ENCODE assay signal across 12 cellular contexts in the genomic region with DNA sequence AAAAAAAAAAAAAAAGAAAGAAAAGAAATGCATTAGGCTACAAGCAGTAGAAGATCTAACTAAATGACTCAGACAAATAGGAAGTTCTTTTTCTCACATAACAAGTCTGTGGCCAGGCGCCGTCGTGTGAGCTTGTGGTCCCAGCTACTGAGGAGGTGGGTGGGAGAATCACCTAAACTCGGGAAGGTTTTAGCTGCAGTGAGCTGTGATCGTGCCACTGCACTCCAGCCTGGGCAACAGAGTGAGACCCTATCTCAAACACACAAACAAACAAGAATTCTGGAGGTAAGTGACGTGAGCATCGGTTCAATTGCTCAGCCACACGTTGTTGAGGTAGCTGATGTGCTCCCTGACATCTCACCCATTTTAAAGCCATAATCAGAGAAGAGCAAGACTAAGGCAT. TPM values are rescaled to one million over a fixed set of nuclear protein-coding genes. Genes with fewer than 3 reads are reported as not detected.
A peak's percentile ranks its signal among the peaks of the same experiment; 100 is the strongest.
DNase-seq lines count a peak whose midpoint lies in the region; TF ChIP-seq lines count a peak whose summit lies in the region.
"Had no signal": no experiment of that assay in that cellular context is flagged by ENCODE, and none has a peak within 500 bp of the region (broad histone marks: within the 10 kb centered on the region; RNA-seq: fewer than 3 reads in every experiment).

No MANE protein-coding gene starts in this region.

- H3K4me3 ChIP-seq in OCI-LY1 (ENCODE audit: low read depth, low read length, poor library complexity, severe bottlenecking) (no peak overlapping the region), BE2C (ENCODE audit: low read depth, low read length) (no peak overlapping the region)
- H3K4me3 ChIP-seq: adrenal gland, upper lobe of left lung had no signal

- H3K4me1 ChIP-seq in OCI-LY1 (ENCODE audit: insufficient read depth, low read length, severe bottlenecking) (peaks cover 27% of the 10 kb centered on the region), BE2C (no peaks in the 10 kb centered on the region)
- H3K4me1 ChIP-seq: upper lobe of left lung had no signal

- in situ Hi-C loops in GM13977 (cut with MboI; ENCODE audit: low pct_unique_long_range_greater_than_20kb, low sequenced_read_pairs, unreplicated experiment), result no loop called here

- H3K9me2 ChIP-seq in OCI-LY1 (ENCODE audit: low read depth, low read length), result no peaks in the 10 kb centered on the region

- H3K27me3 ChIP-seq in OCI-LY1 (ENCODE audit: insufficient read depth, low read length) (no peaks in the 10 kb centered on the region), BE2C (0 out of 2 replicates have a peak, but pooled peaks cover 4% of the 10 kb centered on the region)
- H3K27me3 ChIP-seq: adrenal gland, upper lobe of left lung had no signal

- peak overlapping the region; percentile 14; the same call in 1 of the 2 replicates for H3K4me2 ChIP-seq in OCI-LY1 (ENCODE audit: low read length)

- H3K9ac ChIP-seq in OCI-LY1 (ENCODE audit: low read length), result 0 out of 2 replicates have a peak overlapping the region, but pooled peaks have one; percentile 6

- H4K20me1 ChIP-seq in OCI-LY1 (ENCODE audit: insufficient read depth, low read length), result no peaks in the 10 kb centered on the region

- TF ChIP-seq CTCF in GM13977 (IDR thresholded peaks at IDR 0.05; ENCODE audit: extremely low read depth, insufficient read depth, missing control alignments) (no peak), OCI-LY1 (IDR thresholded peaks at IDR 0.05; ENCODE audit: low read length) (no peak), BE2C (IDR thresholded peaks at IDR 0.05; ENCODE audit: low read depth, low read length) (no peak)

- H3K9me3 ChIP-seq in OCI-LY1 (ENCODE audit: low read length) (no peaks in the 10 kb centered on the region), BE2C (no peaks in the 10 kb centered on the region)
- H3K9me3 ChIP-seq: adrenal gland, upper lobe of left lung had no signal

- H3K27ac ChIP-seq in OCI-LY1 (ENCODE audit: low read depth, low read length, poor library complexity, severe bottlenecking), result no peak overlapping the region
- H3K27ac ChIP-seq: adrenal gland, C4-2B, upper lobe of left lung had no signal

- peak overlapping the region; percentile 90; the same call in 1 of the 2 replicates for H2AFZ ChIP-seq in OCI-LY1 (ENCODE audit: low read length)

- peak; percentile 49 for DNase-seq in GM13977 (ENCODE audit: low spot score)
- DNase-seq in activated gamma-delta T cell treated with Interleukin-2 at 50 U/mL for 16 hours, result peak; percentile 62
- DNase-seq in stimulated activated CD8-positive, alpha-beta memory T cell treated with anti-CD3 and anti-CD28 coated beads, Interleukin-12 subunit alpha, Interleukin-12 subunit beta, amount 100 ng/mL, for 1 hour (ENCODE audit: low read depth), result peak; percentile 27
- no peak for DNase-seq in cerebellar nuclear complex (lab: John Stamatoyannopoulos, UW)
- DNase-seq in BE2C, result no peak
- DNase-seq in midbrain (lab: John Stamatoyannopoulos, UW), result no peak
- DNase-seq in occipital lobe (lab: John Stamatoyannopoulos, UW), result no peak
- DNase-seq: adrenal gland, NCI-H2107, upper lobe of left lung had no signal

- H3K79me2 ChIP-seq in OCI-LY1 (ENCODE audit: insufficient read depth, low read length), result no peaks in the 10 kb centered on the region

- no peaks in the 10 kb centered on the region for H3F3A ChIP-seq in OCI-LY1 (ENCODE audit: insufficient read depth, low read length)

- H3K36me3 ChIP-seq in OCI-LY1 (ENCODE audit: insufficient read depth, low read length), result no peaks in the 10 kb centered on the region
- H3K36me3 ChIP-seq in BE2C, result no peaks in the 10 kb centered on the region
- H3K36me3 ChIP-seq: adrenal gland, upper lobe of left lung had no signal

RNA-seq across cellular contexts. Expression of a gene that starts 37.9 kb away (rescaled TPM):
- polyA plus RNA-seq in BE2C (2012; ENCODE audit: insufficient read depth, insufficient read length, low read depth), result 13.5 TPM
- 52.9 TPM for total RNA-seq in occipital lobe

Comparison
In these comparisons a context has a peak if more than half of its experiments do, and no peak if none do; other contexts are left out.
1. DNase-seq: peak in GM13977 (single experiment), activated gamma-delta T cell treated with Interleukin-2 at 50 U/mL for 16 hours (single experiment) and stimulated activated CD8-positive, alpha-beta memory T cell treated with anti-CD3 and anti-CD28 coated beads, Interleukin-12 subunit alpha, Interleukin-12 subunit beta, amount 100 ng/mL, for 1 hour (single experiment); none in cerebellar nuclear complex (0 of 2), BE2C (single experiment), midbrain (single experiment) and occipital lobe (single experiment).